27 cellular contexts compared by ENCODE assay signal in the genomic region with DNA sequence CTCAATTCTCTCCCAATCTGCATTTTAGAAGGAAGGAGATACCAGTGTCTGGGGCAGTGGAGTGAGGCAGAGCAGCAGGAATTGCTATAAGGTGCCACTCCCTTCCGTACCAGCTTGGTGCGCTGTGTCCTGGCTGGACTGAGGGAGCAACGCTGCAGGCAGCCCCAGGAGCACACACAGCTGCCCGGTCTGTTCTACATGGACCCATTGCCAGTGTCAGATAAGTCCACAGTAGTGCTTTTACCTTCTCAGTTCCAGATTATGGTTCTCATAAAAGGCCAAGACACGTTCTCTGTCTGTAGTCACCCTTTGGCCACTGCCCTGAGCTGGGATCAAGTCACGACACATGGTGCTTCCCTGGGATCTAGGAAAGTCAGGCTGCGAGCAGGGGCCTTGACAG. TPM values are rescaled to one million over a fixed set of nuclear protein-coding genes. Genes with fewer than 3 reads are reported as not detected.
"Had no signal": no experiment of that assay in that cellular context is flagged by ENCODE, and none has a peak within 500 bp of the region (broad histone marks: within the 10 kb centered on the region; RNA-seq: fewer than 3 reads in every experiment).

No MANE protein-coding gene starts in this region.

- H3K4me1 Mint-ChIP-seq: activated naive CD4-positive, alpha-beta T cell treated with anti-CD3 and anti-CD28 coated beads, Interleukin-2, amount 10 ng/mL, durations not matched to agents 7 days and 5 days; activated T-helper 17 cell treated with anti-CD3 and anti-CD28 coated beads, Interleukin-2, amount 50 U/mL, for 72 hours; T-helper 17 cell had no signal

- H3K4me3 Mint-ChIP-seq: activated CD4-positive, alpha-beta memory T cell treated with anti-CD3 and anti-CD28 coated beads for 36 hours; activated CD4-positive, alpha-beta T cell treated with anti-CD3 and anti-CD28 coated beads, Interleukin-2, amount 10 ng/mL, durations not matched to agents 7 days and 5 days; activated naive CD4-positive, alpha-beta T cell treated with anti-CD3 and anti-CD28 coated beads, Interleukin-2, amount 10 ng/mL, durations not matched to agents 7 days and 5 days; activated naive CD8-positive, alpha-beta T cell treated with anti-CD3 and anti-CD28 coated beads for 36 hours; activated T-helper 17 cell treated with anti-CD3 and anti-CD28 coated beads, Interleukin-2, amount 50 U/mL, for 72 hours; T-helper 17 cell had no signal

- H3K27ac Mint-ChIP-seq: activated CD4-positive, alpha-beta memory T cell treated with anti-CD3 and anti-CD28 coated beads for 36 hours; activated CD4-positive, alpha-beta T cell treated with anti-CD3 and anti-CD28 coated beads, Interleukin-2, amount 10 ng/mL, durations not matched to agents 7 days and 5 days; activated naive CD4-positive, alpha-beta T cell treated with anti-CD3 and anti-CD28 coated beads, Interleukin-2, amount 10 ng/mL, durations not matched to agents 7 days and 5 days; activated naive CD8-positive, alpha-beta T cell treated with anti-CD3 and anti-CD28 coated beads for 36 hours; activated T-helper 17 cell treated with anti-CD3 and anti-CD28 coated beads, Interleukin-2, amount 50 U/mL, for 72 hours; T-helper 17 cell had no signal

- H3K4me1 ChIP-seq: Peyer's patch, SJCRH30 had no signal

- H3K36me3 ChIP-seq: brain microvascular endothelial cell, cardiac muscle cell, Peyer's patch, SJCRH30 had no signal

- H3K9me3 ChIP-seq: Peyer's patch, SJCRH30 had no signal

- H3K27ac ChIP-seq: brain microvascular endothelial cell, cardiac muscle cell, Peyer's patch, RWPE1, SJCRH30 had no signal

- H3K4me3 ChIP-seq: cardiac muscle cell, Peyer's patch, SJCRH30 had no signal

- DNase-seq: activated CD4-positive, alpha-beta memory T cell treated with anti-CD3 and anti-CD28 coated beads for 36 hours; activated CD4-positive, alpha-beta T cell treated with anti-CD3 and anti-CD28 coated beads, Interleukin-2, amount 10 ng/mL, durations not matched to agents 7 days and 5 days; activated CD4-positive, CD25-positive, alpha-beta regulatory T cell; activated CD8-positive, alpha-beta memory T cell treated with anti-CD3 and anti-CD28 coated beads for 24 hours; activated gamma-delta T cell treated with Interleukin-2 at 50 U/mL for 16 hours; activated naive CD4-positive, alpha-beta T cell treated with anti-CD3 and anti-CD28 coated beads, Interleukin-2, amount 10 ng/mL, durations not matched to agents 7 days and 5 days; activated naive CD8-positive, alpha-beta T cell treated with anti-CD3 and anti-CD28 coated beads for 36 hours; activated T-cell treated with anti-CD3 and anti-CD28 coated beads, Interleukin-2, amount 50 U/mL, for 48 hours; brain microvascular endothelial cell; MM.1S; NCI-H1105 treated with DMSO at 0.1 percent for 48 hours; NCI-H1436 treated with DMSO at 0.1 percent for 48 hours; NCI-H187; NCI-H2171; NCI-H226; NK-92 treated with Interleukin-12 subunit alpha and Interleukin-12 subunit beta, amount 100 ng/mL, for 24 hours; OCI-M1; Peyer's patch; Right ventricle myocardium superior; SJCRH30; T-helper 17 cell; T-helper 9 cell had no signal

- H3K27me3 ChIP-seq: brain microvascular endothelial cell, cardiac muscle cell, Peyer's patch, SJCRH30 had no signal

- H3K36me3 Mint-ChIP-seq: activated CD4-positive, alpha-beta memory T cell treated with anti-CD3 and anti-CD28 coated beads for 36 hours; activated naive CD4-positive, alpha-beta T cell treated with anti-CD3 and anti-CD28 coated beads, Interleukin-2, amount 10 ng/mL, durations not matched to agents 7 days and 5 days; activated naive CD8-positive, alpha-beta T cell treated with anti-CD3 and anti-CD28 coated beads for 36 hours had no signal

- H3K9me3 Mint-ChIP-seq: activated CD4-positive, alpha-beta memory T cell treated with anti-CD3 and anti-CD28 coated beads for 36 hours; activated CD4-positive, alpha-beta T cell treated with anti-CD3 and anti-CD28 coated beads, Interleukin-2, amount 10 ng/mL, durations not matched to agents 7 days and 5 days; activated naive CD4-positive, alpha-beta T cell treated with anti-CD3 and anti-CD28 coated beads, Interleukin-2, amount 10 ng/mL, durations not matched to agents 7 days and 5 days; activated T-helper 17 cell treated with anti-CD3 and anti-CD28 coated beads, Interleukin-2, amount 50 U/mL, for 72 hours had no signal

- ATAC-seq: activated T-helper 17 cell treated with anti-CD3 and anti-CD28 coated beads, Interleukin-2, amount 50 U/mL, for 72 hours; T-helper 17 cell had no signal

RNA-seq across cellular contexts. Expression of a gene that starts 44.1 kb away (rescaled TPM):
- total RNA-seq: activated CD4-positive, alpha-beta memory T cell treated with anti-CD3 and anti-CD28 coated beads for 36 hours; activated CD4-positive, alpha-beta T cell treated with anti-CD3 and anti-CD28 coated beads, Interleukin-2, amount 10 ng/mL, durations not matched to agents 7 days and 5 days; activated naive CD8-positive, alpha-beta T cell treated with anti-CD3 and anti-CD28 coated beads for 36 hours; activated T-helper 17 cell treated with anti-CD3 and anti-CD28 coated beads, Interleukin-2, amount 50 U/mL, for 72 hours; cardiac muscle cell; NCI-H460; Peyer's patch; Right ventricle myocardium superior; SJCRH30; T-helper 17 cell had no signal
- polyA plus RNA-seq: adipose tissue, cardiac muscle cell had no signal
